18 cellular contexts compared by ENCODE assay signal in genomic region chr4:86542319-86543027, GRCh38.
"Had no signal": no experiment of that assay in that cellular context is flagged by ENCODE, and none has a peak within 500 bp of the region (broad histone marks: within the 10 kb centered on the region; RNA-seq: fewer than 3 reads in every experiment).

No MANE protein-coding gene starts in this region.

- H3K9me3 Mint-ChIP-seq: activated naive CD4-positive, alpha-beta T cell treated with anti-CD3 and anti-CD28 coated beads, Interleukin-2, amount 50 U/mL, for 24 hours; stimulated activated naive CD8-positive, alpha-beta T cell treated with anti-CD3 and anti-CD28 coated beads, Interleukin-15, Interleukin-2, amounts not matched to agents 100 ng/mL and 50 ng/mL, for 24 hours had no signal

- H3K4me3 Mint-ChIP-seq: activated CD4-positive, alpha-beta T cell treated with anti-CD3 and anti-CD28 coated beads, Interleukin-2, amount 10 ng/mL, durations not matched to agents 24 days and 14 days; activated naive CD4-positive, alpha-beta T cell treated with anti-CD3 and anti-CD28 coated beads, Interleukin-2, amount 50 U/mL, for 24 hours; activated T-cell treated with anti-CD3 and anti-CD28 coated beads, Interleukin-2, amount 50 U/mL, for 72 hours; effector memory CD8-positive, alpha-beta T cell; neural crest cell; stimulated activated naive CD8-positive, alpha-beta T cell treated with anti-CD3 and anti-CD28 coated beads, Interleukin-15, Interleukin-2, amounts not matched to agents 100 ng/mL and 50 ng/mL, for 24 hours had no signal

- H3K27ac ChIP-seq: adrenal gland, prostate gland, transverse colon had no signal

- H3K4me3 ChIP-seq: adrenal gland, lung, prostate gland, skin epidermis, transverse colon had no signal

- H3K4me1 ChIP-seq: adrenal gland, prostate gland, transverse colon had no signal

- H3K27ac Mint-ChIP-seq: activated CD4-positive, alpha-beta T cell treated with anti-CD3 and anti-CD28 coated beads, Interleukin-2, amount 10 ng/mL, durations not matched to agents 24 days and 14 days; activated naive CD4-positive, alpha-beta T cell treated with anti-CD3 and anti-CD28 coated beads, Interleukin-2, amount 50 U/mL, for 24 hours; effector memory CD8-positive, alpha-beta T cell; stimulated activated naive CD8-positive, alpha-beta T cell treated with anti-CD3 and anti-CD28 coated beads, Interleukin-15, Interleukin-2, amounts not matched to agents 100 ng/mL and 50 ng/mL, for 24 hours had no signal

- ATAC-seq: activated T-cell treated with anti-CD3 and anti-CD28 coated beads, Interleukin-2, amount 50 U/mL, for 72 hours; effector memory CD8-positive, alpha-beta T cell; right cardiac atrium had no signal

- H3K9me3 ChIP-seq: adrenal gland, prostate gland, transverse colon had no signal

- H3K36me3 ChIP-seq: adrenal gland, prostate gland, transverse colon had no signal

- DNase-seq: activated CD4-positive, alpha-beta T cell treated with anti-CD3 and anti-CD28 coated beads, Interleukin-2, amount 10 ng/mL, durations not matched to agents 24 days and 14 days; activated CD8-positive, alpha-beta memory T cell treated with anti-CD3 and anti-CD28 coated beads for 24 hours; activated CD8-positive, alpha-beta memory T cell treated with anti-CD3 and anti-CD28 coated beads, Interleukin-2, amount 50 U/mL, for 48 hours; activated gamma-delta T cell; activated T-cell treated with anti-CD3 and anti-CD28 coated beads, Interleukin-2, amount 50 U/mL, for 72 hours; adrenal gland; dermis blood vessel endothelial cell; effector memory CD8-positive, alpha-beta T cell; midbrain; right cardiac atrium; T1000; transverse colon had no signal

- H3K27me3 ChIP-seq: adrenal gland, transverse colon had no signal

- H3K36me3 Mint-ChIP-seq: activated naive CD4-positive, alpha-beta T cell treated with anti-CD3 and anti-CD28 coated beads, Interleukin-2, amount 50 U/mL, for 24 hours had no signal

- H3K27me3 Mint-ChIP-seq: stimulated activated naive CD8-positive, alpha-beta T cell treated with anti-CD3 and anti-CD28 coated beads, Interleukin-15, Interleukin-2, amounts not matched to agents 100 ng/mL and 50 ng/mL, for 24 hours had no signal
